In the genomic region with DNA sequence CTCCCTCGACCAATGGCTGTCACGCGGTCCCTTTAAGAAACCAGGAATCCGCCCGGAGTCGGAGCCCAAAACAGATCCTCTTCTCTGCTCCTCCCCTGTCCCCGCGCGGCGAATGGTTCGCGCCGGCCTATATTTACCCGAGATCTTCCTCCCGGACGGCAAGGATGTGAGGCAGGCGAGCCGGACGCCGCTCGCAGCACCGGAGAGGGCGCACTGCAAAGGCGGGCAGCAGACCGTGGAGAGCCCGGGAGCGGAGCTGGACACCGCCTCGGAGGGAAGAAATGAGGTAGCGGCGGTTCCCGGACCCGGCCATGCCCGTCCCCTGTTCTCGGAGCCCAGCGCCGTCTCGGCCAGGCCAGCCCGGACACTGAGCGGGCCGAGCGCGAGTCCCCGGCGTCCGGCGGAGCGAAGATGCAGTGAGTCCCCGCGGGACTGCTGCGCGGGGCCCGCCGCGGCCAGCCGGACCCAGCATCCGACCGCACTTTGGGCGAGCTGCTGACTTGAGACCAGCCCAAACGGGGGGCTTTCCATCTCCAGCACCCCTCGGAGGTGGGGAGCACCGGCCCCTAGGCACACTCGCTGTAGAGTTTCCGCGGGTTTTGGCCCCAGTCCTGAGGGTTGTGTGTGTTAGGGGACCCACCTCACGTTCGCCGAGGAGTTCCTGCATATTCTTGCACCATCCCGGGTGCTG, we compare ENCODE assay signal across 8 cellular contexts. TPM values are rescaled to one million over a fixed set of nuclear protein-coding genes. Genes with fewer than 3 reads are reported as not detected.
DNase-seq lines count a peak whose midpoint lies in the region; ATAC-seq, FAIRE-seq and TF ChIP-seq lines count a peak whose summit lies in the region.

A gene with protein sequence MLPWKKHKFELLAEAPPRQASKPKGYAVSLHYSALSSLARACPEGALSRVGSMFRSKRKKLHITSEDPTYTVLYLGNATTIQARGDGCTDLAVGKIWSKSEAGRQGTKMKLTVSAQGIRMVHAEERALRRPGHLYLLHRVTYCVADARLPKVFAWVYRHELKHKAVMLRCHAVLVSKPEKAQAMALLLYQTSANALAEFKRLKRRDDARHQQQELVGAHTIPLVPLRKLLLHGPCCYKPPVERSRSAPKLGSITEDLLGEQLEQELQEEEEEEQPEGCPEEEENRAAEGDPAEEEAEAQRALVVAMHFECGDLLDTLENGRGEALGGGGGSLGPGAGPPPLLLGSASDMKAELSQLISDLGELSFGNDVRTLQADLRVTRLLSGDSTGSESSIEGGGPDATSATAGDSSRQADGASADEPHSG (plus strand): TSS at position 161 of the 691 bp plus-strand sequence. CDS start 944 bp downstream, outside the sequence.

- no peaks in the 10 kb centered on the region for H3K9me3 Mint-ChIP-seq in activated B cell treated with CpG ODN at 0.5 μM for 24 hours

- H3K4me3 ChIP-seq in bronchial epithelial cell (ENCODE audit: low read depth, low read length) (peak within 1 kb of the TSS; percentile 59), skeletal muscle tissue (ENCODE audit: low read length in 3 of 3) (peak within 1 kb of the TSS; percentile 83 to 89 (median 88))

- H3K27me3 ChIP-seq in bronchial epithelial cell (ENCODE audit: control insufficient read depth, insufficient read depth, low read length) (no peaks in the 10 kb centered on the region), skeletal muscle tissue (ENCODE audit: control insufficient read depth in 3 of 3, insufficient read depth in 3 of 3, low read length in 3 of 3) (no peaks in the 10 kb centered on the region)

- peak; percentile 92 for DNase-seq in GM04504 (ENCODE audit: low read depth)
- peak; percentile 77 for DNase-seq in NCI-H2171 treated with DMSO at 0.1 percent for 48 hours (lab: John Stamatoyannopoulos, UW)
- DNase-seq in activated B cell treated with CpG ODN at 0.5 μM for 24 hours: peak; percentile 77
- peak; percentile 68 for DNase-seq in bronchial epithelial cell (ENCODE audit: low read depth)
- DNase-seq in iPS-NIHi7 (ENCODE audit: extremely low spot score): peak; percentile 77
- DNase-seq in cortex of kidney (lab: John Stamatoyannopoulos, UW): no peak

- POLR2A ChIA-PET in activated B cell treated with CpG ODN at 0.5 μM for 24 hours (lab: Charles Lee): interaction anchor here (0.5 to 7.9 kb wide), 26 partner anchors 11 to 857 kb away, joined by 3 to 127 read pairs (median 10); a partner anchor contains a TSS

- peaks cover 20% of the 10 kb centered on the region for H3K36me3 Mint-ChIP-seq in activated B cell treated with CpG ODN at 0.5 μM for 24 hours (ENCODE audit: low read depth)

- H3K4me1 Mint-ChIP-seq in activated B cell treated with CpG ODN at 0.5 μM for 24 hours: peaks cover 66% of the 10 kb centered on the region

- H3K36me3 ChIP-seq in bronchial epithelial cell (ENCODE audit: control insufficient read depth, insufficient read depth, low read length) (no peaks in the 10 kb centered on the region), skeletal muscle tissue (ENCODE audit: control insufficient read depth in 3 of 3, insufficient read depth in 3 of 3, low read length in 3 of 3) (peaks cover 0 to 8% (median 0%) of the 10 kb centered on the region in 3 donors)

- H3K9ac ChIP-seq in skeletal muscle tissue (ENCODE audit: low read depth in 1 of 3, low read length in 3 of 3): peak within 1 kb of the TSS; percentile 74 to 93 (median 80)

- no peak for FAIRE-seq in bronchial epithelial cell (lab: Jason Lieb, UNC)

- peak within 1 kb of the TSS; percentile 68 for H3K27ac ChIP-seq in skeletal muscle tissue (ENCODE audit: low read depth, low read length)

- CTCF ChIA-PET in activated B cell treated with CpG ODN at 0.5 μM for 24 hours (lab: Charles Lee): interaction anchor here (0.7 to 8.0 kb wide), 7 partner anchors 13 to 714 kb away, joined by 3 to 176 read pairs (median 12); a partner anchor contains a TSS

- peak within 1 kb of the TSS; percentile 91 for H3K4me3 Mint-ChIP-seq in activated B cell treated with CpG ODN at 0.5 μM for 24 hours

- ATAC-seq in HG02870 (IDR thresholded peaks at IDR 0.05; ENCODE audit: unreplicated experiment): peak; percentile 39
- peak; percentile 47 for ATAC-seq in activated B cell treated with CpG ODN at 0.5 μM for 24 hours (ENCODE audit: low read depth)

- no peaks in the 10 kb centered on the region for H3K9me3 ChIP-seq in skeletal muscle tissue (ENCODE audit: control insufficient read depth in 3 of 3, low read length in 3 of 3)

- H3K27me3 Mint-ChIP-seq in activated B cell treated with CpG ODN at 0.5 μM for 24 hours: no peaks in the 10 kb centered on the region

- no peak for TF ChIP-seq CTCF in activated B cell treated with CpG ODN at 0.5 μM for 24 hours (IDR thresholded peaks at IDR 0.05)
- peak; percentile 17 for TF ChIP-seq CTCF in bronchial epithelial cell (IDR thresholded peaks at IDR 0.05; ENCODE audit: insufficient read depth, low read length, severe bottlenecking)

- peaks cover 43 to 51% (median 51%) of the 10 kb centered on the region in 3 donors for H3K4me1 ChIP-seq in skeletal muscle tissue (ENCODE audit: control insufficient read depth in 3 of 3, insufficient read depth in 3 of 3, low read length in 3 of 3)

- intact Hi-C loops in activated B cell treated with CpG ODN at 0.5 μM for 24 hours (cut with micrococcal nuclease): loop anchor here (1.0 to 10.0 kb wide), 7 partner anchors 13 to 1949 kb away; a partner anchor contains a TSS

- H3K27ac Mint-ChIP-seq in activated B cell treated with CpG ODN at 0.5 μM for 24 hours: peak within 1 kb of the TSS; percentile 93

RNA-seq across cellular contexts. Expression of the gene that starts here (rescaled TPM):
- total RNA-seq in activated B cell treated with CpG ODN at 0.5 μM for 24 hours: 25.4 and 27.2 TPM in 2 replicates
- 2.9 and 3.7 TPM in 2 replicates for total RNA-seq in bronchial epithelial cell
- total RNA-seq in skeletal muscle tissue: 15.7 TPM
